1 cellular context compared by ENCODE assay signal in the genomic region with DNA sequence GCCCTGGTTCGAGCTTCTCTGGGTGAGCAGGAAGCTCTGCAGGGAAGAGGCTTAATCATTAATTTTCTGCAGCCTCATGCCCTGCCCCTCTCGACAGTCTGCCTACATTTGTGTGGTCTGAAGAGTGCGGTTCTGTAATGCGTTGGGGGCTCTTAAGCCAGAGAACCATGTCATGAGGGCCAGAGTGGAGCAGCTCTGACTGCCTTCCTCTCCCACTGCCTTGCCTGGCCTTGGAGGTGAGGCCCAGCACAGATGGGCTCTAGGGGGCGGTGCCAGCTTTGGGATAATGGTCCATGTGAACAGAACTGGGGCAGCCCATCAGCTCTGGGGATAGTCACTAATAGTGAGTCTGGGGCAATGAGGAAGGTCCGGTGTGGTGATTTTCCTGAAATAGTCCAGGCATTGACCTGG.
TF ChIP-seq lines count a peak whose summit lies in the region.

No MANE protein-coding gene starts in this region.

TF ChIP-seq in IMR-90, 13 proteins besides CTCF, POLR2A, EP300 and RAD21:
- TF ChIP-seq RFX5 (IDR thresholded peaks at IDR 0.05; ENCODE audit: low read depth, low read length): no peak
- TF ChIP-seq, protein P1, sequence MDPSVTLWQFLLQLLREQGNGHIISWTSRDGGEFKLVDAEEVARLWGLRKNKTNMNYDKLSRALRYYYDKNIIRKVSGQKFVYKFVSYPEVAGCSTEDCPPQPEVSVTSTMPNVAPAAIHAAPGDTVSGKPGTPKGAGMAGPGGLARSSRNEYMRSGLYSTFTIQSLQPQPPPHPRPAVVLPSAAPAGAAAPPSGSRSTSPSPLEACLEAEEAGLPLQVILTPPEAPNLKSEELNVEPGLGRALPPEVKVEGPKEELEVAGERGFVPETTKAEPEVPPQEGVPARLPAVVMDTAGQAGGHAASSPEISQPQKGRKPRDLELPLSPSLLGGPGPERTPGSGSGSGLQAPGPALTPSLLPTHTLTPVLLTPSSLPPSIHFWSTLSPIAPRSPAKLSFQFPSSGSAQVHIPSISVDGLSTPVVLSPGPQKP (IDR thresholded peaks at IDR 0.05; ENCODE audit: borderline replicate concordance, low read depth, low read length): no peak
- TF ChIP-seq USF2 (IDR thresholded peaks at IDR 0.05; ENCODE audit: low read depth, low read length): no peak
- no peak for TF ChIP-seq MXI1 (IDR thresholded peaks at IDR 0.05; ENCODE audit: borderline replicate concordance, low read depth, low read length)
- TF ChIP-seq CHD1 (IDR thresholded peaks at IDR 0.05; ENCODE audit: low read depth, low read length): no peak
- no peak for TF ChIP-seq MAFK (IDR thresholded peaks at IDR 0.05; ENCODE audit: low read depth, low read length)
- no peak for TF ChIP-seq RCOR1 (IDR thresholded peaks at IDR 0.05; ENCODE audit: insufficient replicate concordance, low read length)
- TF ChIP-seq NFE2L2 (IDR thresholded peaks at IDR 0.05; ENCODE audit: low read depth, low read length): no peak
- no peak for TF ChIP-seq FOS (IDR thresholded peaks at IDR 0.05; ENCODE audit: low read depth, low read length)
- TF ChIP-seq BHLHE40 (IDR thresholded peaks at IDR 0.05; ENCODE audit: low read depth, low read length): no peak
- no peak for TF ChIP-seq CEBPB (IDR thresholded peaks at IDR 0.05; ENCODE audit: low read depth, low read length)
- TF ChIP-seq SMC3 (IDR thresholded peaks at IDR 0.05; ENCODE audit: low read depth, low read length): no peak
- no peak for TF ChIP-seq MAZ (IDR thresholded peaks at IDR 0.05; ENCODE audit: borderline replicate concordance, low read depth, low read length)
